In the genomic region with DNA sequence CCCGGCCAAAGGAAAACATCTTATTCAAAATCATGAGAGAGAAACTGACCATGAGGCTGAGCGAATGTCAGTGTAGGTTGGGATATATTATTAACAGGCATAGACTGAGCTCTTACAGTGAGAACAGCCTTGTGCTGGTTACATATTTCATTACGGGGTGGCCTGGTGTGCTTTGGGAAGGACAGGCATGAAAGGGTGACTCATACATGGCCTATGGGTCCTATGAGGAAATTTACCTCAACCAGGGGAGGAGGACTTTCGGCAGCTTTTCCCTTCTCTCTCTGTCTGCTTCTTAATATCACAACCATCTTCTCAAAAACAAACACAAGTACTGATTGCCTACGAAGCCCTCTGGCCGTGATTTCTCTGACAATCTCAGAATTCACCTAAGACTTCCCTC, we compare ENCODE assay signal across 35 cellular contexts.
"Had no signal": no experiment of that assay in that cellular context is flagged by ENCODE, and none has a peak within 500 bp of the region (broad histone marks: within the 10 kb centered on the region; RNA-seq: fewer than 3 reads in every experiment).

No MANE protein-coding gene starts in this region.

- FAIRE-seq: bronchial epithelial cell, endometrium, kidney had no signal

- H3K4me2 ChIP-seq: neural progenitor cell had no signal

- H3K9me3 Mint-ChIP-seq: activated naive CD4-positive, alpha-beta T cell treated with anti-CD3 and anti-CD28 coated beads for 36 hours; activated T-helper 1 cell treated with anti-CD3 and anti-CD28 coated beads, Interleukin-12 subunit alpha, Interleukin-12 subunit beta, Interleukin-2, Interleukin-4 antibody, amounts not matched to agents 30 ng/mL and 10 ng/mL and 1 ng/mL, durations not matched to agents 14 hours and 24 hours and 36 hours; central memory CD8-positive, alpha-beta T cell; memory B cell; natural killer cell; neural progenitor cell; T-helper 2 cell treated with Interferon-gamma antibody and Interleukin-4, amounts not matched to agents 5 μg/mL and 100 μg/mL, for 36 hours had no signal

- H3K27ac Mint-ChIP-seq: activated naive CD4-positive, alpha-beta T cell treated with anti-CD3 and anti-CD28 coated beads for 36 hours; activated naive CD8-positive, alpha-beta T cell treated with anti-CD3 and anti-CD28 coated beads, Interleukin-2, amount 10 ng/mL, durations not matched to agents 7 days and 5 days; activated T-helper 1 cell treated with anti-CD3 and anti-CD28 coated beads, Interleukin-12 subunit alpha, Interleukin-12 subunit beta, Interleukin-2, Interleukin-4 antibody, amounts not matched to agents 30 ng/mL and 10 ng/mL and 1 ng/mL, durations not matched to agents 14 hours and 24 hours and 36 hours; memory B cell; natural killer cell; neural progenitor cell; stimulated activated naive B cell treated with anti-CD40 and anti-IgM and Interleukin-4, amounts not matched to agents 10 μg/mL and 1 μg/mL and 100 μg/mL, for 72 hours; T-helper 2 cell treated with Interferon-gamma antibody and Interleukin-4, amounts not matched to agents 5 μg/mL and 100 μg/mL, for 36 hours had no signal

- H3K4me1 Mint-ChIP-seq: activated naive CD8-positive, alpha-beta T cell treated with anti-CD3 and anti-CD28 coated beads, Interleukin-2, amount 10 ng/mL, durations not matched to agents 7 days and 5 days; central memory CD8-positive, alpha-beta T cell; memory B cell; natural killer cell; neural progenitor cell; stimulated activated naive B cell treated with anti-CD40 and anti-IgM and Interleukin-4, amounts not matched to agents 10 μg/mL and 1 μg/mL and 100 μg/mL, for 72 hours had no signal

- H3K4me3 ChIP-seq: ascending aorta, colonic mucosa, gastroesophageal sphincter, neural progenitor cell, psoas muscle, sigmoid colon, stomach, thyroid gland, upper lobe of left lung, vagina had no signal

- H3K9ac ChIP-seq: neural progenitor cell, parathyroid adenoma had no signal

- H3K4me3 Mint-ChIP-seq: activated naive CD4-positive, alpha-beta T cell treated with anti-CD3 and anti-CD28 coated beads for 36 hours; activated naive CD8-positive, alpha-beta T cell treated with anti-CD3 and anti-CD28 coated beads, Interleukin-2, amount 10 ng/mL, durations not matched to agents 7 days and 5 days; activated T-helper 1 cell treated with anti-CD3 and anti-CD28 coated beads, Interleukin-12 subunit alpha, Interleukin-12 subunit beta, Interleukin-2, Interleukin-4 antibody, amounts not matched to agents 30 ng/mL and 10 ng/mL and 1 ng/mL, durations not matched to agents 14 hours and 24 hours and 36 hours; central memory CD8-positive, alpha-beta T cell; memory B cell; natural killer cell; neural progenitor cell; stimulated activated naive B cell treated with anti-CD40 and anti-IgM and Interleukin-4, amounts not matched to agents 10 μg/mL and 1 μg/mL and 100 μg/mL, for 72 hours; T-helper 2 cell treated with Interferon-gamma antibody and Interleukin-4, amounts not matched to agents 5 μg/mL and 100 μg/mL, for 36 hours had no signal

- H3K36me3 ChIP-seq: ascending aorta, colonic mucosa, gastroesophageal sphincter, neural progenitor cell, sigmoid colon, stomach, thyroid gland, upper lobe of left lung, vagina had no signal

- H3K27me3 ChIP-seq: ascending aorta, colonic mucosa, gastroesophageal sphincter, neural progenitor cell, sigmoid colon, stomach, thyroid gland, upper lobe of left lung, vagina had no signal

- H2AFZ ChIP-seq: neural progenitor cell, parathyroid adenoma had no signal

- H3K27ac ChIP-seq: ascending aorta, colonic mucosa, gastroesophageal sphincter, neural progenitor cell, parathyroid adenoma, psoas muscle, sigmoid colon, stomach, thyroid gland, upper lobe of left lung, vagina, VCaP had no signal

- DNase-seq: activated CD4-positive, alpha-beta T cell treated with anti-CD3 and anti-CD28 coated beads for 48 hours; activated CD4-positive, alpha-beta T cell treated with anti-CD3 and anti-CD28 coated beads, Interleukin-2, amount 50 U/mL, for 48 hours; activated CD8-positive, alpha-beta memory T cell treated with anti-CD3 and anti-CD28 coated beads for 24 hours; activated effector memory CD4-positive, alpha-beta T cell treated with anti-CD3 and anti-CD28 coated beads, Interleukin-2, amount 50 U/mL, for 16 hours; activated naive CD4-positive, alpha-beta T cell treated with anti-CD3 and anti-CD28 coated beads for 36 hours; activated naive CD8-positive, alpha-beta T cell treated with anti-CD3 and anti-CD28 coated beads, Interleukin-2, amount 10 ng/mL, durations not matched to agents 7 days and 5 days; colonic mucosa; effector CD8-positive, alpha-beta T cell; hippocampal formation; kidney; left colon; midbrain; natural killer cell; occipital lobe; psoas muscle; sigmoid colon; stimulated activated CD4-positive, alpha-beta T cell treated with anti-CD3 and anti-CD28 coated beads, Interleukin-15, amount 100 ng/mL, for 24 hours; stimulated activated CD4-positive, alpha-beta T cell treated with anti-CD3 and anti-CD28 coated beads, Interleukin-2, amount 100 ng/mL, for 24 hours; stimulated activated naive B cell treated with anti-CD40 and anti-IgM and Interleukin-4, amounts not matched to agents 10 μg/mL and 1 μg/mL and 100 μg/mL, for 72 hours; stomach; T-helper 1 cell; thyroid gland; upper lobe of left lung had no signal

- H3K9me3 ChIP-seq: ascending aorta, colonic mucosa, psoas muscle, sigmoid colon, stomach, thyroid gland, upper lobe of left lung, vagina had no signal

- H3K27me3 Mint-ChIP-seq: activated naive CD8-positive, alpha-beta T cell treated with anti-CD3 and anti-CD28 coated beads, Interleukin-2, amount 10 ng/mL, durations not matched to agents 7 days and 5 days had no signal

- H3K36me3 Mint-ChIP-seq: activated naive CD8-positive, alpha-beta T cell treated with anti-CD3 and anti-CD28 coated beads, Interleukin-2, amount 10 ng/mL, durations not matched to agents 7 days and 5 days; memory B cell; natural killer cell; neural progenitor cell; stimulated activated naive B cell treated with anti-CD40 and anti-IgM and Interleukin-4, amounts not matched to agents 10 μg/mL and 1 μg/mL and 100 μg/mL, for 72 hours had no signal

- H3K4me1 ChIP-seq: ascending aorta, colonic mucosa, gastroesophageal sphincter, neural progenitor cell, parathyroid adenoma, psoas muscle, sigmoid colon, stomach, thyroid gland, upper lobe of left lung, vagina had no signal

- H3K79me2 ChIP-seq: parathyroid adenoma had no signal
